ENCODE assay signal across 1 cellular context in the genomic region with DNA sequence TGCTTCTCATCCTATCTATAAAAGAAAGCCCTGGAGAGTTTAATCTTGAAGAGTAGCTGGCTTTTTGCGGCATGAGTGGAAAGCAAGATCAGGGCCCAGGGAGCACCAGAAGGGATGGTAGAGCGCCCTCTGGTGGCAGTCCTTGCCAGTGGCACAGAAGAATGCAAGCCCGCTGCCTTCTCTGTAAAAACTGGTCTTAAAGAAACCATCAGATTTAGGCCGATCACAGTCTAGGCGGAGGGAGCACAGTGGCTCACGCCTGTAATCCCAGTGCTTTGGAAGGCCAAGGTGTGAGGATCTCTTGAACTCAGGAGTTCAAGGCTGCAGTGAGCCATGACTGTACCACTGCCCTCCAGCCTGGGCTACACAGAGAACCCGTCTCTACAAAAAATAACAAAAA.
TF ChIP-seq lines count a peak whose summit lies in the region.

No MANE protein-coding gene starts in this region.

TF ChIP-seq in GM12878, 131 proteins besides CTCF, POLR2A, EP300 and RAD21 (continued from another document):
- TF ChIP-seq, protein P1, sequence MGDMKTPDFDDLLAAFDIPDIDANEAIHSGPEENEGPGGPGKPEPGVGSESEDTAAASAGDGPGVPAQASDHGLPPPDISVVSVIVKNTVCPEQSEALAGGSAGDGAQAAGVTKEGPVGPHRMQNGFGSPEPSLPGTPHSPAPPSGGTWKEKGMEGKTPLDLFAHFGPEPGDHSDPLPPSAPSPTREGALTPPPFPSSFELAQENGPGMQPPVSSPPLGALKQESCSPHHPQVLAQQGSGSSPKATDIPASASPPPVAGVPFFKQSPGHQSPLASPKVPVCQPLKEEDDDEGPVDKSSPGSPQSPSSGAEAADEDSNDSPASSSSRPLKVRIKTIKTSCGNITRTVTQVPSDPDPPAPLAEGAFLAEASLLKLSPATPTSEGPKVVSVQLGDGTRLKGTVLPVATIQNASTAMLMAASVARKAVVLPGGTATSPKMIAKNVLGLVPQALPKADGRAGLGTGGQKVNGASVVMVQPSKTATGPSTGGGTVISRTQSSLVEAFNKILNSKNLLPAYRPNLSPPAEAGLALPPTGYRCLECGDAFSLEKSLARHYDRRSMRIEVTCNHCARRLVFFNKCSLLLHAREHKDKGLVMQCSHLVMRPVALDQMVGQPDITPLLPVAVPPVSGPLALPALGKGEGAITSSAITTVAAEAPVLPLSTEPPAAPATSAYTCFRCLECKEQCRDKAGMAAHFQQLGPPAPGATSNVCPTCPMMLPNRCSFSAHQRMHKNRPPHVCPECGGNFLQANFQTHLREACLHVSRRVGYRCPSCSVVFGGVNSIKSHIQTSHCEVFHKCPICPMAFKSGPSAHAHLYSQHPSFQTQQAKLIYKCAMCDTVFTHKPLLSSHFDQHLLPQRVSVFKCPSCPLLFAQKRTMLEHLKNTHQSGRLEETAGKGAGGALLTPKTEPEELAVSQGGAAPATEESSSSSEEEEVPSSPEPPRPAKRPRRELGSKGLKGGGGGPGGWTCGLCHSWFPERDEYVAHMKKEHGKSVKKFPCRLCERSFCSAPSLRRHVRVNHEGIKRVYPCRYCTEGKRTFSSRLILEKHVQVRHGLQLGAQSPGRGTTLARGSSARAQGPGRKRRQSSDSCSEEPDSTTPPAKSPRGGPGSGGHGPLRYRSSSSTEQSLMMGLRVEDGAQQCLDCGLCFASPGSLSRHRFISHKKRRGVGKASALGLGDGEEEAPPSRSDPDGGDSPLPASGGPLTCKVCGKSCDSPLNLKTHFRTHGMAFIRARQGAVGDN (IDR thresholded peaks at IDR 0.05) = no peak
- TF ChIP-seq CBX3 (IDR thresholded peaks at IDR 0.05; ENCODE audit: borderline replicate concordance, low read depth) (no peak), CBX5 (IDR thresholded peaks at IDR 0.05; ENCODE audit: low read depth) (no peak), EGR1 (IDR thresholded peaks at IDR 0.05; ENCODE audit: borderline replicate concordance in 1 of 2, low read depth in 2 of 2, low read length in 2 of 2) (no peak), SREBF2 (IDR thresholded peaks at IDR 0.05; ENCODE audit: low read length) (no peak), BCL11A (IDR thresholded peaks at IDR 0.05; ENCODE audit: low read depth, low read length) (no peak), MEF2A (IDR thresholded peaks at IDR 0.05; ENCODE audit: insufficient read depth, low read depth, low read length) (0 out of 2 replicates have a peak, but pooled peaks have one; percentile 9), POLR2AphosphoS5 (IDR thresholded peaks at IDR 0.05; ENCODE audit: low read length) (no peak), ZNF384 (IDR thresholded peaks at IDR 0.05; ENCODE audit: borderline replicate concordance, low read depth, low read length) (no peak), SIN3A (IDR thresholded peaks at IDR 0.05; ENCODE audit: low read depth, low read length) (no peak), SREBF1 (IDR thresholded peaks at IDR 0.05; ENCODE audit: low read length) (no peak), ZNF24 (IDR thresholded peaks at IDR 0.05) (no peak), HDAC6 (IDR thresholded peaks at IDR 0.05; ENCODE audit: unreplicated experiment) (no peak), ZNF622 (IDR thresholded peaks at IDR 0.05) (no peak), SMAD1 (IDR thresholded peaks at IDR 0.05; ENCODE audit: low read depth, partially characterized antibody) (no peak), ZNF217 (IDR thresholded peaks at IDR 0.05) (no peak), MEF2B (IDR thresholded peaks at IDR 0.05; ENCODE audit: partially characterized antibody, poor library complexity, severe bottlenecking) (no peak)
- TF ChIP-seq, protein P2, sequence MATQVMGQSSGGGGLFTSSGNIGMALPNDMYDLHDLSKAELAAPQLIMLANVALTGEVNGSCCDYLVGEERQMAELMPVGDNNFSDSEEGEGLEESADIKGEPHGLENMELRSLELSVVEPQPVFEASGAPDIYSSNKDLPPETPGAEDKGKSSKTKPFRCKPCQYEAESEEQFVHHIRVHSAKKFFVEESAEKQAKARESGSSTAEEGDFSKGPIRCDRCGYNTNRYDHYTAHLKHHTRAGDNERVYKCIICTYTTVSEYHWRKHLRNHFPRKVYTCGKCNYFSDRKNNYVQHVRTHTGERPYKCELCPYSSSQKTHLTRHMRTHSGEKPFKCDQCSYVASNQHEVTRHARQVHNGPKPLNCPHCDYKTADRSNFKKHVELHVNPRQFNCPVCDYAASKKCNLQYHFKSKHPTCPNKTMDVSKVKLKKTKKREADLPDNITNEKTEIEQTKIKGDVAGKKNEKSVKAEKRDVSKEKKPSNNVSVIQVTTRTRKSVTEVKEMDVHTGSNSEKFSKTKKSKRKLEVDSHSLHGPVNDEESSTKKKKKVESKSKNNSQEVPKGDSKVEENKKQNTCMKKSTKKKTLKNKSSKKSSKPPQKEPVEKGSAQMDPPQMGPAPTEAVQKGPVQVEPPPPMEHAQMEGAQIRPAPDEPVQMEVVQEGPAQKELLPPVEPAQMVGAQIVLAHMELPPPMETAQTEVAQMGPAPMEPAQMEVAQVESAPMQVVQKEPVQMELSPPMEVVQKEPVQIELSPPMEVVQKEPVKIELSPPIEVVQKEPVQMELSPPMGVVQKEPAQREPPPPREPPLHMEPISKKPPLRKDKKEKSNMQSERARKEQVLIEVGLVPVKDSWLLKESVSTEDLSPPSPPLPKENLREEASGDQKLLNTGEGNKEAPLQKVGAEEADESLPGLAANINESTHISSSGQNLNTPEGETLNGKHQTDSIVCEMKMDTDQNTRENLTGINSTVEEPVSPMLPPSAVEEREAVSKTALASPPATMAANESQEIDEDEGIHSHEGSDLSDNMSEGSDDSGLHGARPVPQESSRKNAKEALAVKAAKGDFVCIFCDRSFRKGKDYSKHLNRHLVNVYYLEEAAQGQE (IDR thresholded peaks at IDR 0.05; ENCODE audit: low read depth, low read length) = no peak
- TF ChIP-seq, protein P3, sequence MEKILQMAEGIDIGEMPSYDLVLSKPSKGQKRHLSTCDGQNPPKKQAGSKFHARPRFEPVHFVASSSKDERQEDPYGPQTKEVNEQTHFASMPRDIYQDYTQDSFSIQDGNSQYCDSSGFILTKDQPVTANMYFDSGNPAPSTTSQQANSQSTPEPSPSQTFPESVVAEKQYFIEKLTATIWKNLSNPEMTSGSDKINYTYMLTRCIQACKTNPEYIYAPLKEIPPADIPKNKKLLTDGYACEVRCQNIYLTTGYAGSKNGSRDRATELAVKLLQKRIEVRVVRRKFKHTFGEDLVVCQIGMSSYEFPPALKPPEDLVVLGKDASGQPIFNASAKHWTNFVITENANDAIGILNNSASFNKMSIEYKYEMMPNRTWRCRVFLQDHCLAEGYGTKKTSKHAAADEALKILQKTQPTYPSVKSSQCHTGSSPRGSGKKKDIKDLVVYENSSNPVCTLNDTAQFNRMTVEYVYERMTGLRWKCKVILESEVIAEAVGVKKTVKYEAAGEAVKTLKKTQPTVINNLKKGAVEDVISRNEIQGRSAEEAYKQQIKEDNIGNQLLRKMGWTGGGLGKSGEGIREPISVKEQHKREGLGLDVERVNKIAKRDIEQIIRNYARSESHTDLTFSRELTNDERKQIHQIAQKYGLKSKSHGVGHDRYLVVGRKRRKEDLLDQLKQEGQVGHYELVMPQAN (conservative IDR thresholded peaks at IDR 0.05) = no peak
- TF ChIP-seq, protein P4, sequence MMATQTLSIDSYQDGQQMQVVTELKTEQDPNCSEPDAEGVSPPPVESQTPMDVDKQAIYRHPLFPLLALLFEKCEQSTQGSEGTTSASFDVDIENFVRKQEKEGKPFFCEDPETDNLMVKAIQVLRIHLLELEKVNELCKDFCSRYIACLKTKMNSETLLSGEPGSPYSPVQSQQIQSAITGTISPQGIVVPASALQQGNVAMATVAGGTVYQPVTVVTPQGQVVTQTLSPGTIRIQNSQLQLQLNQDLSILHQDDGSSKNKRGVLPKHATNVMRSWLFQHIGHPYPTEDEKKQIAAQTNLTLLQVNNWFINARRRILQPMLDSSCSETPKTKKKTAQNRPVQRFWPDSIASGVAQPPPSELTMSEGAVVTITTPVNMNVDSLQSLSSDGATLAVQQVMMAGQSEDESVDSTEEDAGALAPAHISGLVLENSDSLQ (IDR thresholded peaks at IDR 0.05) = no peak
- TF ChIP-seq, protein P5, sequence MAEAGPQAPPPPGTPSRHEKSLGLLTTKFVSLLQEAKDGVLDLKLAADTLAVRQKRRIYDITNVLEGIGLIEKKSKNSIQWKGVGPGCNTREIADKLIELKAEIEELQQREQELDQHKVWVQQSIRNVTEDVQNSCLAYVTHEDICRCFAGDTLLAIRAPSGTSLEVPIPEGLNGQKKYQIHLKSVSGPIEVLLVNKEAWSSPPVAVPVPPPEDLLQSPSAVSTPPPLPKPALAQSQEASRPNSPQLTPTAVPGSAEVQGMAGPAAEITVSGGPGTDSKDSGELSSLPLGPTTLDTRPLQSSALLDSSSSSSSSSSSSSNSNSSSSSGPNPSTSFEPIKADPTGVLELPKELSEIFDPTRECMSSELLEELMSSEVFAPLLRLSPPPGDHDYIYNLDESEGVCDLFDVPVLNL (IDR thresholded peaks at IDR 0.05; ENCODE audit: low read depth, low read length) = no peak
